Comparison of ENCODE assay signal across 9 cellular contexts in the genomic region with DNA sequence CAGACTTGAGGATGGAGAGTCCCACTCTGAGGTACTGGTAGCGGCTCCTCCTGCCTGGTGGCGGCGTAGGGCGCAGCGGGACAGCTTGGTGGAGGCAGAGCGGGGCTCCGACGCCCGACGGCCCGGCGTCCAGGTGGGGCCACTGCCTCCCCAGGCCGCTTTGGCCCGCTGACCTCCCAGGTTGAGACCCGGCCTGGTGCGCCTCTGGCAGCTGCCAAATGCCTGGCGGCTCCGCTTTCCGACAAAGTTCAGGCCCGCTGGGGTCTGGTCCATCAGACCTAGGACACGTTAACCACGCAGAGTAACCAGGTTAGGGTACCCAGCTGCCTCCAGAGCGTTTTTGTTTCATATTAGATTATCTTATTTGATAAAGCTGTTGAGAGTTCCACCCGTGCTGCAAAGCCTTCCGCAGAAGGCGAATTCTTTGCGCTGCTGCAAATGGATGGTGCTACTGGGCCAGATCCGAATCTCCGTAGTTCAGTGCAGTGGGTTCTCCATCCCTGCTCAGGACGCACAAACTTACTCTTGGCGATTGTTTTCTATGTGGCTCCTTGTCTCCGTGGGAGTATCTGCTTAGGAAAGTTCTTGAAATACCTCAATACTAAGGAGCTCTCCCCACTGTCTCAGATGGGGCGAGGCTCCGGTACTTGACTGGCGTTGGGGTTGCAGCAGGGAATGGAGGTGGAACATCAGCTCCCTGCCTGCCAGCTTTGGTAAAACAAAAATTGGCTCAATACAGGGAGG. TPM values are rescaled to one million over a fixed set of nuclear protein-coding genes. Genes with fewer than 3 reads are reported as not detected.
DNase-seq lines count a peak whose midpoint lies in the region; ATAC-seq, FAIRE-seq and TF ChIP-seq lines count a peak whose summit lies in the region.
"Had no signal": no experiment of that assay in that cellular context is flagged by ENCODE, and none has a peak within 500 bp of the region (broad histone marks: within the 10 kb centered on the region; RNA-seq: fewer than 3 reads in every experiment).

No MANE protein-coding gene starts in this region.

- in situ Hi-C loops in GM13977 (cut with MboI; ENCODE audit: low pct_unique_long_range_greater_than_20kb, low sequenced_read_pairs, unreplicated experiment), result no loop called here

- DNase-seq in A549 (ENCODE audit: low read depth in 1 of 2, low spot score in 1 of 2) (peak in 1 of 2 experiments; percentile 7), H54 (ENCODE audit: insufficient read length, low spot score) (peak; percentile 39), head of caudate nucleus (peak in 41 of 42 donors; percentile 33 to 81 (median 55)), posterior vena cava (ENCODE audit: low spot score) (peak; percentile 75), cortex of kidney (lab: John Stamatoyannopoulos, UW) (no peak), GM13977 (ENCODE audit: low spot score) (no peak)

- no peak for TF ChIP-seq RAD21 in A549 (conservative IDR thresholded peaks at IDR 0.05 in 1 of 2, IDR thresholded peaks at IDR 0.05 in 1 of 2)

- peaks cover 12% of the 10 kb centered on the region for H3K4me1 Mint-ChIP-seq in activated T-helper 17 cell treated with anti-CD3 and anti-CD28 coated beads, Interleukin-2, amount 50 U/mL, for 72 hours

- H3K9me3 ChIP-seq in A549, result no peaks in the 10 kb centered on the region

- peaks cover 22% of the 10 kb centered on the region for H3K27me3 Mint-ChIP-seq in activated T-helper 17 cell treated with anti-CD3 and anti-CD28 coated beads, Interleukin-2, amount 50 U/mL, for 72 hours

- POLR2A ChIA-PET in A549 (lab: Yijun Ruan, JAX), result no interaction called here

- H3K27ac ChIP-seq in A549, result no peak overlapping the region

- no peak for TF ChIP-seq POLR2A in A549 (IDR thresholded peaks at IDR 0.05; ENCODE audit: low read length)
- TF ChIP-seq POLR2A in H54 (IDR thresholded peaks at IDR 0.05; ENCODE audit: low read depth, low read length), result no peak

- TF ChIP-seq EP300 in A549 (IDR thresholded peaks at IDR 0.05), result no peak

- FAIRE-seq in A549 (lab: Jason Lieb, UNC) (no peak), H54 (lab: Jason Lieb, UNC) (peak; percentile 87)
- FAIRE-seq: GM18507 had no signal

- ATAC-seq in A549 (peak; percentile 25 to 48; a peak in 3 of 6 replicates), HG03354 (IDR thresholded peaks at IDR 0.05; ENCODE audit: poor library complexity, severe bottlenecking, unreplicated experiment) (no peak)
- no peak for ATAC-seq in activated T-helper 17 cell treated with anti-CD3 and anti-CD28 coated beads, Interleukin-2, amount 50 U/mL, for 72 hours (replicated peaks)

- peak overlapping the region; percentile 99 for H3K4me2 ChIP-seq in A549

- no peaks in the 10 kb centered on the region for H3K9me3 Mint-ChIP-seq in activated T-helper 17 cell treated with anti-CD3 and anti-CD28 coated beads, Interleukin-2, amount 50 U/mL, for 72 hours

- WGBS in A549 (ENCODE audit: missing lambda C conversion rate), result 18% methylated on average over 24 of the region's 35 CpGs

- CTCF ChIA-PET in A549 (lab: Yijun Ruan, JAX), result interaction anchor here (1.1 kb wide), 1 partner anchor 11 kb away, joined by 3 read pairs; no protein-coding TSS in a partner anchor

- H3K4me3 ChIP-seq in A549, result peak overlapping the region; percentile 73; the same call in 2 of the 3 replicates

- H3K36me3 Mint-ChIP-seq in activated T-helper 17 cell treated with anti-CD3 and anti-CD28 coated beads, Interleukin-2, amount 50 U/mL, for 72 hours (ENCODE audit: low read depth), result peaks cover 9% of the 10 kb centered on the region

- H3K27ac Mint-ChIP-seq in activated T-helper 17 cell treated with anti-CD3 and anti-CD28 coated beads, Interleukin-2, amount 50 U/mL, for 72 hours, result no peak overlapping the region

- H3K4me3 Mint-ChIP-seq in activated T-helper 17 cell treated with anti-CD3 and anti-CD28 coated beads, Interleukin-2, amount 50 U/mL, for 72 hours, result peak overlapping the region; percentile 85

- intact Hi-C loops in head of caudate nucleus (cut with DNase I), result loop anchor here (10.0 kb wide), 1 partner anchor 821 kb away; no protein-coding TSS in a partner anchor
- intact Hi-C loops in posterior vena cava (cut with DNase I), result no loop called here

- TF ChIP-seq CTCF in A549 (IDR thresholded peaks at IDR 0.05) (no peak), GM13977 (IDR thresholded peaks at IDR 0.05; ENCODE audit: extremely low read depth, insufficient read depth, missing control alignments) (no peak)

- peaks cover 15% of the 10 kb centered on the region; the same call in 2 of the 3 replicates for H3K4me1 ChIP-seq in A549

TF ChIP-seq in A549, 52 proteins besides CTCF, POLR2A, EP300 and RAD21:
- TF ChIP-seq HDAC2 (IDR thresholded peaks at IDR 0.05), result no peak
- no peak for TF ChIP-seq NPAS2 (CRISPR knock-in tag; IDR thresholded peaks at IDR 0.05; ENCODE audit: borderline replicate concordance)
- TF ChIP-seq POLR2AphosphoS2 (conservative IDR thresholded peaks at IDR 0.05; ENCODE audit: low read length), result no peak
- TF ChIP-seq, protein P1, sequence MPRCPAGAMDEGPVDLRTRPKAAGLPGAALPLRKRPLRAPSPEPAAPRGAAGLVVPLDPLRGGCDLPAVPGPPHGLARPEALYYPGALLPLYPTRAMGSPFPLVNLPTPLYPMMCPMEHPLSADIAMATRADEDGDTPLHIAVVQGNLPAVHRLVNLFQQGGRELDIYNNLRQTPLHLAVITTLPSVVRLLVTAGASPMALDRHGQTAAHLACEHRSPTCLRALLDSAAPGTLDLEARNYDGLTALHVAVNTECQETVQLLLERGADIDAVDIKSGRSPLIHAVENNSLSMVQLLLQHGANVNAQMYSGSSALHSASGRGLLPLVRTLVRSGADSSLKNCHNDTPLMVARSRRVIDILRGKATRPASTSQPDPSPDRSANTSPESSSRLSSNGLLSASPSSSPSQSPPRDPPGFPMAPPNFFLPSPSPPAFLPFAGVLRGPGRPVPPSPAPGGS (IDR thresholded peaks at IDR 0.05), result no peak
- TF ChIP-seq TFCP2L1 (CRISPR knock-in tag; IDR thresholded peaks at IDR 0.05), result no peak
- TF ChIP-seq, protein P2, sequence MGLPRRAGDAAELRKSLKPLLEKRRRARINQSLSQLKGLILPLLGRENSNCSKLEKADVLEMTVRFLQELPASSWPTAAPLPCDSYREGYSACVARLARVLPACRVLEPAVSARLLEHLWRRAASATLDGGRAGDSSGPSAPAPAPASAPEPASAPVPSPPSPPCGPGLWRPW (IDR thresholded peaks at IDR 0.05), result no peak
- TF ChIP-seq SREBF2 (IDR thresholded peaks at IDR 0.05), result no peak
- no peak for TF ChIP-seq HOXA7 (CRISPR knock-in tag; IDR thresholded peaks at IDR 0.05)
- TF ChIP-seq, protein P3, sequence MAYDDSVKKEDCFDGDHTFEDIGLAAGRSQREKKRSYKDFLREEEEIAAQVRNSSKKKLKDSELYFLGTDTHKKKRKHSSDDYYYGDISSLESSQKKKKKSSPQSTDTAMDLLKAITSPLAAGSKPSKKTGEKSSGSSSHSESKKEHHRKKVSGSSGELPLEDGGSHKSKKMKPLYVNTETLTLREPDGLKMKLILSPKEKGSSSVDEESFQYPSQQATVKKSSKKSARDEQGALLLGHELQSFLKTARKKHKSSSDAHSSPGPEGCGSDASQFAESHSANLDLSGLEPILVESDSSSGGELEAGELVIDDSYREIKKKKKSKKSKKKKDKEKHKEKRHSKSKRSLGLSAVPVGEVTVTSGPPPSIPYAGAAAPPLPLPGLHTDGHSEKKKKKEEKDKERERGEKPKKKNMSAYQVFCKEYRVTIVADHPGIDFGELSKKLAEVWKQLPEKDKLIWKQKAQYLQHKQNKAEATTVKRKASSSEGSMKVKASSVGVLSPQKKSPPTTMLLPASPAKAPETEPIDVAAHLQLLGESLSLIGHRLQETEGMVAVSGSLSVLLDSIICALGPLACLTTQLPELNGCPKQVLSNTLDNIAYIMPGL (CRISPR knock-in tag; IDR thresholded peaks at IDR 0.05; ENCODE audit: borderline replicate concordance), result no peak
- TF ChIP-seq, protein P4, sequence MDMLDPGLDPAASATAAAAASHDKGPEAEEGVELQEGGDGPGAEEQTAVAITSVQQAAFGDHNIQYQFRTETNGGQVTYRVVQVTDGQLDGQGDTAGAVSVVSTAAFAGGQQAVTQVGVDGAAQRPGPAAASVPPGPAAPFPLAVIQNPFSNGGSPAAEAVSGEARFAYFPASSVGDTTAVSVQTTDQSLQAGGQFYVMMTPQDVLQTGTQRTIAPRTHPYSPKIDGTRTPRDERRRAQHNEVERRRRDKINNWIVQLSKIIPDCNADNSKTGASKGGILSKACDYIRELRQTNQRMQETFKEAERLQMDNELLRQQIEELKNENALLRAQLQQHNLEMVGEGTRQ (IDR thresholded peaks at IDR 0.05), result no peak
- no peak for TF ChIP-seq PHF8 (IDR thresholded peaks at IDR 0.05; ENCODE audit: borderline replicate concordance, low read depth)
- TF ChIP-seq FOSL2 (IDR thresholded peaks at IDR 0.05), result no peak
- TF ChIP-seq FOSL2 (CRISPR knock-in tag; IDR thresholded peaks at IDR 0.05), result no peak
- TF ChIP-seq ZNF302 (CRISPR knock-in tag; IDR thresholded peaks at IDR 0.05), result no peak
- TF ChIP-seq EHMT2 (IDR thresholded peaks at IDR 0.05; ENCODE audit: low read depth), result no peak
- TF ChIP-seq, protein P5, sequence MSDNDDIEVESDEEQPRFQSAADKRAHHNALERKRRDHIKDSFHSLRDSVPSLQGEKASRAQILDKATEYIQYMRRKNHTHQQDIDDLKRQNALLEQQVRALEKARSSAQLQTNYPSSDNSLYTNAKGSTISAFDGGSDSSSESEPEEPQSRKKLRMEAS (IDR thresholded peaks at IDR 0.05), result no peak
- no peak for TF ChIP-seq ZSCAN20 (CRISPR knock-in tag; IDR thresholded peaks at IDR 0.05)
- no peak for TF ChIP-seq RFX5 (IDR thresholded peaks at IDR 0.05)
- TF ChIP-seq ZFP36 (IDR thresholded peaks at IDR 0.05; ENCODE audit: borderline replicate concordance, partially characterized antibody), result no peak

RNA-seq across cellular contexts. Expression of a gene that starts 1.4 kb away (rescaled TPM):
- 0.03 and 0.04 TPM in 2 replicates for polyA plus RNA-seq in A549 (2011; rRNA removed)
- polyA plus RNA-seq in A549 (2012; cell fraction: cytosol; rRNA removed), result under 0.01 TPM in 1 of 2 replicates, not detected in the other
- not detected in 2 replicates for polyA plus RNA-seq in A549 (2012; cell fraction: nucleus; rRNA removed)
- polyA plus RNA-seq in A549 (2017; fragmentation: RNase III; extraction: RNeasy Plus Mini Kit Qiagen cat#74134 plus additional on column Dnase treatment), result not detected in 3 replicates
- polyA minus RNA-seq in A549 (2011; rRNA and poly(A)+ RNA removed), result 0.05 and 0.08 TPM in 2 replicates
- not detected for total RNA-seq in activated T-helper 17 cell treated with anti-CD3 and anti-CD28 coated beads, Interleukin-2, amount 50 U/mL, for 72 hours
- 1 to 10 TPM in 1 of 2 donors, under 1 TPM in 1; 0.51 to 5.0 TPM for total RNA-seq in posterior vena cava

Comparison
In these comparisons a context has a peak if more than half of its experiments do, and no peak if none do; other contexts are left out.
1. ATAC-seq: peak in A549 (2 of 2); none in activated T-helper 17 cell treated with anti-CD3 and anti-CD28 coated beads, Interleukin-2, amount 50 U/mL, for 72 hours (single experiment) and HG03354 (single experiment).
2. DNase-seq: peak in H54 (single experiment), head of caudate nucleus (41 of 42) and posterior vena cava (single experiment); none in cortex of kidney (single experiment) and GM13977 (single experiment).